8 cellular contexts compared by ENCODE assay signal in genomic region chr17:62109378-62109902, GRCh38. TPM values are rescaled to one million over a fixed set of nuclear protein-coding genes. Genes with fewer than 3 reads are reported as not detected.
DNase-seq lines count a peak whose midpoint lies in the region; ATAC-seq and TF ChIP-seq lines count a peak whose summit lies in the region.

No MANE protein-coding gene starts in this region.

- no peak for TF ChIP-seq EP300 in upper lobe of left lung (IDR thresholded peaks at IDR 0.05)

- TF ChIP-seq CTCF in AG04450 (IDR thresholded peaks at IDR 0.05; ENCODE audit: low read depth, low read length) (peak; percentile 62), GM13977 (IDR thresholded peaks at IDR 0.05; ENCODE audit: extremely low read depth, insufficient read depth, missing control alignments) (peak; percentile 98), brain (conservative IDR thresholded peaks at IDR 0.05) (peak; percentile 24 to 42), upper lobe of left lung (IDR thresholded peaks at IDR 0.05) (peak in 4 of 6 experiments; percentile 22 to 70 (median 43))

- H3K36me3 Mint-ChIP-seq in T-helper 17 cell (ENCODE audit: low read depth), result no peaks in the 10 kb centered on the region
- H3K36me3 Mint-ChIP-seq in brain, result no peaks in the 10 kb centered on the region

- ATAC-seq in HG02759 (IDR thresholded peaks at IDR 0.05; ENCODE audit: unreplicated experiment), result peak; percentile 100
- ATAC-seq in T-helper 17 cell, result peak; percentile 94
- ATAC-seq in upper lobe of left lung (ENCODE audit: low FRiP score in 2 of 2), result peak; percentile 82 to 88

- no peak for TF ChIP-seq POLR2A in upper lobe of left lung (IDR thresholded peaks at IDR 0.05)

- DNase-seq in AG04450 (ENCODE audit: low read depth, low spot score), result peak; percentile 10
- peak; percentile 79 for DNase-seq in GM13977 (ENCODE audit: low spot score)
- peak; percentile 8 for DNase-seq in NCI-H1092 (lab: John Stamatoyannopoulos, UW)
- peak; percentile 8 to 13 (median 12) for DNase-seq in T-helper 17 cell
- peak; percentile 29 to 58 for DNase-seq in lung microvascular endothelial cell (ENCODE audit: low read depth in 2 of 2)
- peak in 1 of 2 donors; percentile 67 for DNase-seq in upper lobe of left lung

- POLR2A ChIA-PET in AG04450 (lab: Yijun Ruan, JAX), result interaction anchor here (0.6 kb wide), 1 partner anchor 246 kb away, joined by 4 read pairs; the partner anchor contains the start of gene BRIP1

- H3K27me3 ChIP-seq in AG04450 (ENCODE audit: control insufficient read depth, insufficient read depth, low read length) (peaks cover 10% of the 10 kb centered on the region), upper lobe of left lung (no peaks in the 10 kb centered on the region)

- H3K9me3 ChIP-seq in AG04450 (ENCODE audit: control insufficient read depth, insufficient read depth, low read length) (no peaks in the 10 kb centered on the region), T-helper 17 cell (ENCODE audit: control insufficient read depth, low read length, poor library complexity, severe bottlenecking) (no peaks in the 10 kb centered on the region), upper lobe of left lung (no peaks in the 10 kb centered on the region)

- H3K4me3 Mint-ChIP-seq in T-helper 17 cell (no peak overlapping the region), brain (no peak overlapping the region)

- H3K4me3 ChIP-seq in AG04450 (ENCODE audit: low read depth, low read length), result no peak overlapping the region
- H3K4me3 ChIP-seq in upper lobe of left lung, result no peak overlapping the region

- no peaks in the 10 kb centered on the region for H3K36me3 ChIP-seq in upper lobe of left lung

- H3K27me3 Mint-ChIP-seq in T-helper 17 cell (no peaks in the 10 kb centered on the region), brain (peaks cover 17% of the 10 kb centered on the region)

- peaks cover 5 to 7% (median 6%) of the 10 kb centered on the region in 5 experiments for H3K9me3 Mint-ChIP-seq in brain

- in situ Hi-C loops in GM13977 (cut with MboI; ENCODE audit: low pct_unique_long_range_greater_than_20kb, low sequenced_read_pairs, unreplicated experiment), result loop anchor here (10.0 kb wide), 1 partner anchor 475 kb away; no protein-coding TSS in a partner anchor

- 11 to 38% methylated on average over 1 to 2 of the region's 2 CpGs for WGBS in upper lobe of left lung, 2 donors

- CTCF ChIA-PET in AG04450 (lab: Charles Lee), result interaction anchor here (0.6 to 1.5 kb wide), 5 partner anchors 8 to 81 kb away, joined by 3 to 5 read pairs (median 3); no protein-coding TSS in a partner anchor

- H3K27ac ChIP-seq in AG04450 (ENCODE audit: low read depth, low read length) (no peak overlapping the region), upper lobe of left lung (no peak overlapping the region)

- H3K4me1 Mint-ChIP-seq in T-helper 17 cell (peaks cover 3% of the 10 kb centered on the region), brain (peaks cover 6% of the 10 kb centered on the region)

- no peaks in the 10 kb centered on the region for H3K4me1 ChIP-seq in upper lobe of left lung

- H3K27ac Mint-ChIP-seq in T-helper 17 cell (no peak overlapping the region), brain (no peak overlapping the region)

RNA-seq across cellular contexts. Expression of gene MED13, which starts 44.4 kb away (rescaled TPM):
- polyA plus RNA-seq in AG04450 (2011; rRNA removed), result 27.9 and 35.2 TPM in 2 replicates
- polyA minus RNA-seq in AG04450 (2011; rRNA and poly(A)+ RNA removed), result 126 and 155 TPM in 2 replicates
- total RNA-seq in T-helper 17 cell, result 10 to 100 TPM; 76.5 to 98.3 TPM
- polyA plus RNA-seq in brain (ENCODE audit: insufficient read depth, low read depth, low replicate concordance), result 9.8 TPM
- 26.4 and 37.7 TPM in 2 replicates for total RNA-seq in lung microvascular endothelial cell
- total RNA-seq in upper lobe of left lung, result 100 to 1,000 TPM in 2 of 6 donors, 10 to 100 TPM in 4; 52.7 to 109 (median 71.3) TPM

Comparison
In these comparisons a context has a peak if more than half of its experiments do, and no peak if none do; other contexts are left out.
1. CTCF ChIP-seq: peak in every context shown above with its lines; median percentile 98 in GM13977; 62 in AG04450; 43 in upper lobe of left lung; 33 in brain.